ENCODE assay signal across 13 cellular contexts in genomic region chr16:85623997-85624601, GRCh38. TPM values are rescaled to one million over a fixed set of nuclear protein-coding genes. Genes with fewer than 3 reads are reported as not detected.
DNase-seq lines count a peak whose midpoint lies in the region; ATAC-seq and TF ChIP-seq lines count a peak whose summit lies in the region.
"Had no signal": no experiment of that assay in that cellular context is flagged by ENCODE, and none has a peak within 500 bp of the region (broad histone marks: within the 10 kb centered on the region; RNA-seq: fewer than 3 reads in every experiment).

No MANE protein-coding gene starts in this region.

- no peak for TF ChIP-seq RAD21 in IMR-90 (IDR thresholded peaks at IDR 0.05; ENCODE audit: low read length)

- H3K9me1 ChIP-seq in IMR-90 (ENCODE audit: insufficient read depth, low read length): peaks cover 7% of the 10 kb centered on the region; the same call in 1 of the 2 replicates

- no peak overlapping the region for H4K8ac ChIP-seq in IMR-90 (ENCODE audit: low read depth in 2 of 2, low read length in 2 of 2)

- 0 out of 22 replicates have a peak overlapping the region, but pooled peaks of 1 of the 11 experiments have one; percentile 10 for H3K9ac ChIP-seq in BLaER1 treated with 17β-estradiol and CSF1 and Interleukin-3, amounts not matched to agents 10 nM and 100 nM
- no peak overlapping the region for H3K9ac ChIP-seq in IMR-90 (ENCODE audit: low read depth, low read length)

- no peak overlapping the region for H4K91ac ChIP-seq in IMR-90 (ENCODE audit: insufficient read depth, low read depth, low read length)

- BruUV-seq in IMR-90 (replicated peaks; lab: Mats Ljungman, UMichigan) (no TSS peak), MCF 10A (replicated peaks; lab: Mats Ljungman, UMichigan) (no TSS peak)

- peaks cover 0 to 2% (median 0%) of the 10 kb centered on the region in 11 donors for H3K9me3 Mint-ChIP-seq in naive thymus-derived CD4-positive, alpha-beta T cell
- H3K9me3 Mint-ChIP-seq in MCF 10A (ENCODE audit: unreplicated experiment): no peaks in the 10 kb centered on the region
- H3K9me3 Mint-ChIP-seq: IgD-negative memory B cell had no signal

- 82% methylated on average over 3 of the region's 21 CpGs; no CpG with 5 or more reads in 1 of the 2 experiments for WGBS in IMR-90 (ENCODE audit: extremely low coverage in 2 of 2, insufficient read length in 1 of 2), 2 experiments
- 70 to 79% methylated on average over 16 to 21 of the region's 21 CpGs for WGBS in body of pancreas, 2 donors

- ATAC-seq in IMR-90 (ENCODE audit: low read depth) (no peak), body of pancreas (no peak)
- ATAC-seq in naive thymus-derived CD4-positive, alpha-beta T cell: peak; percentile 12

- DNase-seq in IMR-90: no peak
- DNase-seq in body of pancreas: no peak
- no peak for DNase-seq in naive thymus-derived CD4-positive, alpha-beta T cell
- no peak for DNase-seq in UCSD-AML1 (lab: John Stamatoyannopoulos, UW; ENCODE audit: unreplicated experiment)
- no peak for DNase-seq in MCF 10A (ENCODE audit: unreplicated experiment)
- DNase-seq in C1 segment of cervical spinal cord (lab: John Stamatoyannopoulos, UW): no peak
- DNase-seq: Caco-2; CD8-positive, alpha-beta memory T cell; DMS53; GF-D8 had no signal

- H3K27me3 Mint-ChIP-seq in naive thymus-derived CD4-positive, alpha-beta T cell: no peaks in the 10 kb centered on the region
- H3K27me3 Mint-ChIP-seq in MCF 10A (ENCODE audit: insufficient read depth, unreplicated experiment): no peaks in the 10 kb centered on the region
- H3K27me3 Mint-ChIP-seq: B cell, IgD-negative memory B cell had no signal

- no peak overlapping the region for H3K4me3 ChIP-seq in BLaER1 treated with 17β-estradiol and CSF1 and Interleukin-3, amounts not matched to agents 10 nM and 100 nM
- no peak overlapping the region for H3K4me3 ChIP-seq in IMR-90 (ENCODE audit: insufficient read depth, low read depth, low read length)
- no peak overlapping the region for H3K4me3 ChIP-seq in body of pancreas
- no peak overlapping the region for H3K4me3 ChIP-seq in naive thymus-derived CD4-positive, alpha-beta T cell (ENCODE audit: low read length)

- no peak overlapping the region for H3K56ac ChIP-seq in IMR-90 (ENCODE audit: extremely low read depth, insufficient read depth, low read length)

- no peak overlapping the region for H2BK120ac ChIP-seq in IMR-90 (ENCODE audit: low read depth, low read length)

- H2BK5ac ChIP-seq in IMR-90 (ENCODE audit: low read depth, low read length, poor library complexity, severe bottlenecking): no peak overlapping the region

- H3K36me3 ChIP-seq in BLaER1 treated with 17β-estradiol and CSF1 and Interleukin-3, amounts not matched to agents 10 nM and 100 nM: peaks cover 2 to 55% (median 43%) of the 10 kb centered on the region in 11 experiments; a peak in 19 of 22 replicates
- H3K36me3 ChIP-seq in IMR-90 (ENCODE audit: control insufficient read depth, insufficient read depth, low read length): no peaks in the 10 kb centered on the region; the same call in 1 of the 2 replicates
- no peaks in the 10 kb centered on the region for H3K36me3 ChIP-seq in body of pancreas (replicated peaks in 1 of 2; ENCODE audit: insufficient read depth in 1 of 2, low read depth in 2 of 2)
- no peaks in the 10 kb centered on the region for H3K36me3 ChIP-seq in naive thymus-derived CD4-positive, alpha-beta T cell (ENCODE audit: control insufficient read depth in 2 of 3, insufficient read depth in 3 of 3, low read length in 3 of 3)

- POLR2A ChIA-PET in IMR-90 (lab: Charles Lee; ENCODE audit: unreplicated experiment): no interaction called here
- POLR2A ChIA-PET in naive thymus-derived CD4-positive, alpha-beta T cell (lab: Charles Lee): no interaction called here
- POLR2A ChIA-PET in MCF 10A (lab: Yijun Ruan, JAX): interaction anchor here (1.6 kb wide), 1 partner anchor 8 kb away, joined by 3 read pairs; no protein-coding TSS in a partner anchor

- peaks cover 97 to 100% (median 98%) of the 10 kb centered on the region in 11 experiments for H4K20me1 ChIP-seq in BLaER1 treated with 17β-estradiol and CSF1 and Interleukin-3, amounts not matched to agents 10 nM and 100 nM
- H4K20me1 ChIP-seq in IMR-90 (ENCODE audit: insufficient read depth, low read length): peaks cover 99% of the 10 kb centered on the region

- H3K4me1 Mint-ChIP-seq in naive thymus-derived CD4-positive, alpha-beta T cell: peaks cover 4 to 44% (median 20%) of the 10 kb centered on the region in 7 donors
- no peaks in the 10 kb centered on the region for H3K4me1 Mint-ChIP-seq in MCF 10A (ENCODE audit: insufficient read depth, unreplicated experiment)

- no peak overlapping the region for H3K27ac ChIP-seq in BLaER1 treated with 17β-estradiol and CSF1 and Interleukin-3, amounts not matched to agents 10 nM and 100 nM
- H3K27ac ChIP-seq in IMR-90 (ENCODE audit: insufficient read depth, low read length): no peak overlapping the region
- H3K27ac ChIP-seq in body of pancreas: peak overlapping the region in 3 of 4 donors; percentile 16 to 68 (median 66)
- no peak overlapping the region for H3K27ac ChIP-seq in naive thymus-derived CD4-positive, alpha-beta T cell (ENCODE audit: low read depth, low read length)

- H2BK15ac ChIP-seq in IMR-90 (ENCODE audit: low read depth, low read length): no peak overlapping the region

- H3K4me1 ChIP-seq in BLaER1 treated with 17β-estradiol and CSF1 and Interleukin-3, amounts not matched to agents 10 nM and 100 nM: peaks cover 48 to 97% (median 95%) of the 10 kb centered on the region in 10 experiments
- no peaks in the 10 kb centered on the region for H3K4me1 ChIP-seq in IMR-90 (ENCODE audit: control insufficient read depth, insufficient read depth, low read length)
- peaks cover 94% of the 10 kb centered on the region for H3K4me1 ChIP-seq in body of pancreas
- no peaks in the 10 kb centered on the region for H3K4me1 ChIP-seq in naive thymus-derived CD4-positive, alpha-beta T cell (ENCODE audit: control insufficient read depth in 2 of 2, insufficient read depth in 2 of 2, low read length in 2 of 2)

- H3K27ac Mint-ChIP-seq in naive thymus-derived CD4-positive, alpha-beta T cell: no peak overlapping the region
- H3K27ac Mint-ChIP-seq in MCF 10A (ENCODE audit: low read depth, unreplicated experiment): no peak overlapping the region
- H3K27ac Mint-ChIP-seq: IgD-negative memory B cell had no signal

- no peak overlapping the region for H2BK20ac ChIP-seq in IMR-90 (ENCODE audit: low read depth, low read length)

- H3K4ac ChIP-seq in IMR-90 (ENCODE audit: low read depth, low read length): no peak overlapping the region

- intact Hi-C loops in IMR-90 (cut with micrococcal nuclease) (no loop called here), body of pancreas (cut with DNase I) (no loop called here), MCF 10A (cut with micrococcal nuclease) (no loop called here)
- intact Hi-C loops in naive thymus-derived CD4-positive, alpha-beta T cell (cut with micrococcal nuclease): no loop called here

- H3K4me2 ChIP-seq in BLaER1 treated with 17β-estradiol and CSF1 and Interleukin-3, amounts not matched to agents 10 nM and 100 nM: peak overlapping the region in 8 of 11 experiments; percentile 23 to 99 (median 96); a peak in 9 of 22 replicates
- H3K4me2 ChIP-seq in IMR-90 (ENCODE audit: low read depth, low read length): no peak overlapping the region

- no peak overlapping the region for H2AFZ ChIP-seq in IMR-90 (replicated peaks; ENCODE audit: low read length, poor library complexity)

- peak overlapping the region; percentile 20 for H2AK9ac ChIP-seq in IMR-90 (replicated peaks; ENCODE audit: low read depth, low read length, poor library complexity)

- dilution Hi-C loops in IMR-90 (cut with HindIII; ENCODE audit: low sequenced_read_pairs, unreplicated experiment): no loop called here

- TF ChIP-seq CTCF in IMR-90 (conservative IDR thresholded peaks at IDR 0.05; ENCODE audit: low read depth, low read length) (no peak), body of pancreas (IDR thresholded peaks at IDR 0.05) (no peak), MCF 10A (IDR thresholded peaks at IDR 0.05; ENCODE audit: unreplicated experiment) (no peak)

- no peak overlapping the region for H3K18ac ChIP-seq in IMR-90 (ENCODE audit: low read depth, low read length)

- peaks cover 0 to 19% (median 10%) of the 10 kb centered on the region in 5 donors for H3K36me3 Mint-ChIP-seq in naive thymus-derived CD4-positive, alpha-beta T cell
- H3K36me3 Mint-ChIP-seq in MCF 10A (ENCODE audit: insufficient read depth, unreplicated experiment): peaks cover 17% of the 10 kb centered on the region

- no peaks in the 10 kb centered on the region for H3K27me3 ChIP-seq in BLaER1 treated with 17β-estradiol and CSF1 and Interleukin-3, amounts not matched to agents 10 nM and 100 nM
- no peaks in the 10 kb centered on the region for H3K27me3 ChIP-seq in IMR-90 (ENCODE audit: control insufficient read depth, insufficient read depth, low read length)
- H3K27me3 ChIP-seq in body of pancreas: no peaks in the 10 kb centered on the region
- no peaks in the 10 kb centered on the region for H3K27me3 ChIP-seq in naive thymus-derived CD4-positive, alpha-beta T cell (ENCODE audit: control insufficient read depth in 2 of 2, insufficient read depth in 2 of 2, low read length in 2 of 2)

- H3K9me3 ChIP-seq in BLaER1 treated with 17β-estradiol and CSF1 and Interleukin-3, amounts not matched to agents 10 nM and 100 nM (replicated peaks in 1 of 11): peaks cover 1 to 5% (median 3%) of the 10 kb centered on the region in 11 experiments; a peak in 18 of 22 replicates
- peaks cover 3% of the 10 kb centered on the region; the same call in 1 of the 2 replicates for H3K9me3 ChIP-seq in IMR-90 (ENCODE audit: control insufficient read depth, insufficient read depth, low read length)
- no peaks in the 10 kb centered on the region for H3K9me3 ChIP-seq in body of pancreas
- H3K9me3 ChIP-seq in naive thymus-derived CD4-positive, alpha-beta T cell (ENCODE audit: control insufficient read depth in 2 of 3, low read length in 3 of 3): no peaks in the 10 kb centered on the region
- H3K9me3 ChIP-seq: Caco-2 had no signal

- in situ Hi-C loops in IMR-90 (cut with MboI; ENCODE audit: low sequenced_read_pairs): no loop called here

- CTCF ChIA-PET in IMR-90 (lab: Yijun Ruan, JAX) (no interaction called here), MCF 10A (lab: Yijun Ruan, JAX) (interaction anchor here (0.6 kb wide), 1 partner anchor 349 kb away, joined by 3 read pairs; no protein-coding TSS in a partner anchor)
- CTCF ChIA-PET in naive thymus-derived CD4-positive, alpha-beta T cell (lab: Charles Lee): no interaction called here

- no peak overlapping the region for H2AK5ac ChIP-seq in IMR-90 (ENCODE audit: low read depth, low read length)

- TF ChIP-seq POLR2A in IMR-90 (IDR thresholded peaks at IDR 0.05; ENCODE audit: low read depth, low read length) (no peak), body of pancreas (IDR thresholded peaks at IDR 0.05) (no peak)

- H3K79me1 ChIP-seq in IMR-90 (ENCODE audit: low read depth in 1 of 2, low read length in 2 of 2): peaks cover 22 to 88% of the 10 kb centered on the region in 2 experiments; a peak in 3 of 4 replicates

- no peak overlapping the region for H3K4me3 Mint-ChIP-seq in naive thymus-derived CD4-positive, alpha-beta T cell
- H3K4me3 Mint-ChIP-seq in MCF 10A (ENCODE audit: unreplicated experiment): no peak overlapping the region
- H3K4me3 Mint-ChIP-seq: B cell had no signal

- no peak overlapping the region for H3K23ac ChIP-seq in IMR-90 (ENCODE audit: low read depth, low read length)

- H3K14ac ChIP-seq in IMR-90 (replicated peaks; ENCODE audit: low read depth, low read length): no peak overlapping the region

- H4K5ac ChIP-seq in IMR-90 (ENCODE audit: low read depth, low read length): no peak overlapping the region

RNA-seq across cellular contexts. Expression of gene GSE1, which starts 11.0 kb away (rescaled TPM):
- total RNA-seq in IMR-90 (2012; rRNA removed) (9.4 and 14.9 TPM in 2 replicates), body of pancreas (100 to 1,000 TPM in 1 of 2 donors, 10 to 100 TPM in 1; 76.5 to 221 TPM), MCF 10A (2022) (44.4 and 52.9 TPM in 2 replicates)
- polyA plus RNA-seq in IMR-90 (2012; rRNA removed): 25.5 and 30.8 TPM in 2 replicates
- 17.0 and 25.6 TPM in 2 replicates for polyA plus RNA-seq in IMR-90 (2012; cell fraction: cytosol; rRNA removed)
- 79.5 and 93.9 TPM in 2 replicates for polyA plus RNA-seq in IMR-90 (2012; cell fraction: nucleus; rRNA removed; ENCODE audit: low replicate concordance)
- 10 to 100 TPM in 4 of 5 experiments, 1 to 10 TPM in 1; 8.7 to 69.2 (median 33.3) TPM for total RNA-seq in naive thymus-derived CD4-positive, alpha-beta T cell
- polyA plus RNA-seq in naive thymus-derived CD4-positive, alpha-beta T cell: under 1 TPM; 0.18 to 0.37 TPM

Comparison
In these comparisons a context has a peak if more than half of its experiments do, and no peak if none do; other contexts are left out.
1. H3K27ac ChIP-seq: peak in body of pancreas (3 of 4); none in BLaER1 treated with 17β-estradiol and CSF1 and Interleukin-3, amounts not matched to agents 10 nM and 100 nM (0 of 11), IMR-90 (single experiment) and naive thymus-derived CD4-positive, alpha-beta T cell (single experiment).